ENCODE assay signal across 12 cellular contexts in genomic region chr7:23349484-23350157, GRCh38. TPM values are rescaled to one million over a fixed set of nuclear protein-coding genes. Genes with fewer than 3 reads are reported as not detected.
DNase-seq lines count a peak whose midpoint lies in the region; ATAC-seq, FAIRE-seq and TF ChIP-seq lines count a peak whose summit lies in the region.
"Had no signal": no experiment of that assay in that cellular context is flagged by ENCODE, and none has a peak within 500 bp of the region (broad histone marks: within the 10 kb centered on the region; RNA-seq: fewer than 3 reads in every experiment).

No MANE protein-coding gene starts in this region.

- no peak for FAIRE-seq in A549 (lab: Jason Lieb, UNC)
- FAIRE-seq in GM19239 (lab: Jason Lieb, UNC), result no peak

- no peak for ATAC-seq in A549
- peak; percentile 57 for ATAC-seq in foreskin keratinocyte
- ATAC-seq in HG03039 (IDR thresholded peaks at IDR 0.05; ENCODE audit: unreplicated experiment), result no peak

- H3K9me3 ChIP-seq in A549 (no peaks in the 10 kb centered on the region), esophagus muscularis mucosa (no peaks in the 10 kb centered on the region)
- H3K9me3 ChIP-seq: tibial artery had no signal

- no peaks in the 10 kb centered on the region for H3K36me3 ChIP-seq in esophagus muscularis mucosa
- H3K36me3 ChIP-seq: tibial artery had no signal

- POLR2A ChIA-PET in A549 (lab: Yijun Ruan, JAX), result no interaction called here

- DNase-seq in A549 (ENCODE audit: low read depth in 1 of 2, low spot score in 1 of 2), result no peak
- peak; percentile 92 for DNase-seq in HCEC 1CT
- DNase-seq in foreskin keratinocyte, result peak in 1 of 2 donors; percentile 60
- DNase-seq in mucosa of gallbladder (ENCODE audit: low spot score), result no peak
- no peak for DNase-seq in GM19239 (ENCODE audit: insufficient read length, low spot score)
- no peak for DNase-seq in esophagus muscularis mucosa (ENCODE audit: extremely low spot score)
- DNase-seq: activated effector memory CD4-positive, alpha-beta T cell treated with anti-CD3 and anti-CD28 coated beads, Interleukin-2, amount 50 U/mL, for 16 hours; AML-193; tibial artery; WERI-Rb-1 had no signal

- H3K4me3 ChIP-seq in A549, result no peak overlapping the region
- H3K4me3 ChIP-seq in WI38 (ENCODE audit: low read depth, low read length), result peak overlapping the region; percentile 6; the same call in 1 of the 2 replicates
- no peak overlapping the region for H3K4me3 ChIP-seq in esophagus muscularis mucosa
- H3K4me3 ChIP-seq: tibial artery had no signal

- H3K27ac ChIP-seq in A549 (peak overlapping the region in 1 of 2 experiments; percentile 52; a peak in 3 of 6 replicates), foreskin keratinocyte (no peak overlapping the region), esophagus muscularis mucosa (replicated peaks in 1 of 4) (no peak overlapping the region)
- H3K27ac ChIP-seq: tibial artery, WERI-Rb-1 had no signal

- TF ChIP-seq EP300 in A549 (IDR thresholded peaks at IDR 0.05) (no peak), esophagus muscularis mucosa (IDR thresholded peaks at IDR 0.05) (no peak)

- no peak for TF ChIP-seq CTCF in A549 (IDR thresholded peaks at IDR 0.05)
- no peak for TF ChIP-seq CTCF in WI38 (IDR thresholded peaks at IDR 0.05; ENCODE audit: low read depth, low read length)
- no peak for TF ChIP-seq CTCF in foreskin keratinocyte (conservative IDR thresholded peaks at IDR 0.05)
- no peak for TF ChIP-seq CTCF in esophagus muscularis mucosa (IDR thresholded peaks at IDR 0.05)

- TF ChIP-seq RAD21 in A549 (conservative IDR thresholded peaks at IDR 0.05 in 1 of 2, IDR thresholded peaks at IDR 0.05 in 1 of 2), result no peak

- CTCF ChIA-PET in A549 (lab: Yijun Ruan, JAX), result interaction anchor here (0.7 to 2.2 kb wide), 11 partner anchors 9 to 523 kb away, joined by 3 to 12 read pairs (median 3); no protein-coding TSS in a partner anchor

- intact Hi-C loops in esophagus muscularis mucosa (cut with DNase I), result no loop called here

- H3K4me1 ChIP-seq in A549 (peaks cover 40% of the 10 kb centered on the region), foreskin keratinocyte (peaks cover 31% of the 10 kb centered on the region), esophagus muscularis mucosa (no peaks in the 10 kb centered on the region)
- H3K4me1 ChIP-seq: tibial artery had no signal

- TF ChIP-seq POLR2A in A549 (IDR thresholded peaks at IDR 0.05; ENCODE audit: low read length) (no peak), esophagus muscularis mucosa (IDR thresholded peaks at IDR 0.05; ENCODE audit: low read depth) (no peak)

- H3K4me2 ChIP-seq in A549, result 0 out of 3 replicates have a peak overlapping the region, but pooled peaks have one; percentile 2

- H3K27me3 ChIP-seq in foreskin keratinocyte (no peaks in the 10 kb centered on the region), esophagus muscularis mucosa (no peaks in the 10 kb centered on the region)
- H3K27me3 ChIP-seq: tibial artery had no signal

- 59% methylated on average over 7 of the region's 7 CpGs for WGBS in A549 (ENCODE audit: missing lambda C conversion rate)
- 73% methylated on average over 7 of the region's 7 CpGs for WGBS in esophagus muscularis mucosa

TF ChIP-seq in A549, 52 proteins besides CTCF, POLR2A, EP300 and RAD21:
- TF ChIP-seq JUNB (IDR thresholded peaks at IDR 0.05) (0 out of 2 replicates have a peak, but pooled peaks have one; percentile 9), FOSL2 (IDR thresholded peaks at IDR 0.05) (no peak), FOSL2 (CRISPR knock-in tag; IDR thresholded peaks at IDR 0.05) (peak; percentile 27; the same call in 1 of the 2 replicates), ZSCAN20 (CRISPR knock-in tag; IDR thresholded peaks at IDR 0.05) (no peak)

RNA-seq across cellular contexts. Expression of gene MALSU1, which starts 50.5 kb away (rescaled TPM):
- polyA plus RNA-seq in A549 (2011; rRNA removed) (93.6 and 122 TPM in 2 replicates), A549 (2017; fragmentation: RNase III; extraction: RNeasy Plus Mini Kit Qiagen cat#74134 plus additional on column Dnase treatment) (91.9 to 102 TPM (median 101 TPM) in 3 replicates), foreskin keratinocyte (91.0 and 96.9 TPM in 2 replicates)
- polyA plus RNA-seq in A549 (2012; cell fraction: cytosol; rRNA removed), result 105 and 112 TPM in 2 replicates
- 43.8 and 57.6 TPM in 2 replicates for polyA plus RNA-seq in A549 (2012; cell fraction: nucleus; rRNA removed)
- polyA minus RNA-seq in A549 (2011; rRNA and poly(A)+ RNA removed), result 19.5 and 22.5 TPM in 2 replicates
- total RNA-seq in foreskin keratinocyte (68.2 and 70.6 TPM in 2 replicates), mucosa of gallbladder (40.5 TPM), esophagus muscularis mucosa (10 to 100 TPM; 39.0 to 74.2 (median 63.3) TPM)
